In genomic region chrX:100928660-100929613, GRCh38 we compare ENCODE assay signal across 2 cellular contexts.
A peak's percentile ranks its signal among the peaks of the same experiment; 100 is the strongest.
TF ChIP-seq lines count a peak whose summit lies in the region.

XKRX (minus strand) TSS chrX:100928917; CDS start chrX:100928304, 613 bp downstream.

TF ChIP-seq in A549, 52 proteins besides CTCF, POLR2A, EP300 and RAD21 (continued from another document):
- TF ChIP-seq ELK1 (IDR thresholded peaks at IDR 0.05; ENCODE audit: low read depth, low read length) (no peak), E2F6 (IDR thresholded peaks at IDR 0.05; ENCODE audit: borderline replicate concordance, low read depth) (peak; percentile 42; the same call in 1 of the 2 replicates), ZC3H11A (IDR thresholded peaks at IDR 0.05) (no peak), RFX5 (IDR thresholded peaks at IDR 0.05) (no peak), ZNF302 (CRISPR knock-in tag; IDR thresholded peaks at IDR 0.05) (no peak), JUNB (IDR thresholded peaks at IDR 0.05) (no peak), MAZ (IDR thresholded peaks at IDR 0.05; ENCODE audit: borderline replicate concordance, low read depth, low read length) (no peak), MAFK (IDR thresholded peaks at IDR 0.05; ENCODE audit: partially characterized antibody) (no peak), TFCP2L1 (CRISPR knock-in tag; IDR thresholded peaks at IDR 0.05) (no peak), PBX3 (IDR thresholded peaks at IDR 0.05) (no peak)
- TF ChIP-seq, protein P1, sequence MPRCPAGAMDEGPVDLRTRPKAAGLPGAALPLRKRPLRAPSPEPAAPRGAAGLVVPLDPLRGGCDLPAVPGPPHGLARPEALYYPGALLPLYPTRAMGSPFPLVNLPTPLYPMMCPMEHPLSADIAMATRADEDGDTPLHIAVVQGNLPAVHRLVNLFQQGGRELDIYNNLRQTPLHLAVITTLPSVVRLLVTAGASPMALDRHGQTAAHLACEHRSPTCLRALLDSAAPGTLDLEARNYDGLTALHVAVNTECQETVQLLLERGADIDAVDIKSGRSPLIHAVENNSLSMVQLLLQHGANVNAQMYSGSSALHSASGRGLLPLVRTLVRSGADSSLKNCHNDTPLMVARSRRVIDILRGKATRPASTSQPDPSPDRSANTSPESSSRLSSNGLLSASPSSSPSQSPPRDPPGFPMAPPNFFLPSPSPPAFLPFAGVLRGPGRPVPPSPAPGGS (IDR thresholded peaks at IDR 0.05) = no peak
- TF ChIP-seq, protein P2, sequence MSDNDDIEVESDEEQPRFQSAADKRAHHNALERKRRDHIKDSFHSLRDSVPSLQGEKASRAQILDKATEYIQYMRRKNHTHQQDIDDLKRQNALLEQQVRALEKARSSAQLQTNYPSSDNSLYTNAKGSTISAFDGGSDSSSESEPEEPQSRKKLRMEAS (IDR thresholded peaks at IDR 0.05) = peak; percentile 39; the same call in 1 of the 2 replicates
TF ChIP-seq in A549: peak in this region for 2.

TF ChIP-seq in HepG2, 621 proteins besides CTCF, POLR2A, EP300 and RAD21 (continued from another document):
- TF ChIP-seq SPEN (CRISPR knock-in tag; IDR thresholded peaks at IDR 0.05; ENCODE audit: low read depth) (no peak), ZMAT3 (CRISPR knock-in tag; conservative IDR thresholded peaks at IDR 0.05) (no peak), ZNF562 (CRISPR knock-in tag; IDR thresholded peaks at IDR 0.05; ENCODE audit: borderline replicate concordance) (no peak), ZNF597 (CRISPR knock-in tag; IDR thresholded peaks at IDR 0.05) (no peak), SMAD9 (CRISPR knock-in tag; IDR thresholded peaks at IDR 0.05) (no peak), NFKBIZ (CRISPR knock-in tag; IDR thresholded peaks at IDR 0.05) (no peak), ZNF773 (CRISPR knock-in tag; IDR thresholded peaks at IDR 0.05; ENCODE audit: borderline replicate concordance) (no peak), ZNF724P (CRISPR knock-in tag; IDR thresholded peaks at IDR 0.05; ENCODE audit: borderline replicate concordance) (no peak), ZNF782 (CRISPR knock-in tag; IDR thresholded peaks at IDR 0.05; ENCODE audit: borderline replicate concordance) (no peak), ZHX2 (IDR thresholded peaks at IDR 0.05; ENCODE audit: low read depth) (no peak), ZHX2 (CRISPR knock-in tag; IDR thresholded peaks at IDR 0.05; ENCODE audit: borderline replicate concordance) (no peak), HDAC1 (CRISPR knock-in tag; IDR thresholded peaks at IDR 0.05) (no peak)
- TF ChIP-seq, protein P3, sequence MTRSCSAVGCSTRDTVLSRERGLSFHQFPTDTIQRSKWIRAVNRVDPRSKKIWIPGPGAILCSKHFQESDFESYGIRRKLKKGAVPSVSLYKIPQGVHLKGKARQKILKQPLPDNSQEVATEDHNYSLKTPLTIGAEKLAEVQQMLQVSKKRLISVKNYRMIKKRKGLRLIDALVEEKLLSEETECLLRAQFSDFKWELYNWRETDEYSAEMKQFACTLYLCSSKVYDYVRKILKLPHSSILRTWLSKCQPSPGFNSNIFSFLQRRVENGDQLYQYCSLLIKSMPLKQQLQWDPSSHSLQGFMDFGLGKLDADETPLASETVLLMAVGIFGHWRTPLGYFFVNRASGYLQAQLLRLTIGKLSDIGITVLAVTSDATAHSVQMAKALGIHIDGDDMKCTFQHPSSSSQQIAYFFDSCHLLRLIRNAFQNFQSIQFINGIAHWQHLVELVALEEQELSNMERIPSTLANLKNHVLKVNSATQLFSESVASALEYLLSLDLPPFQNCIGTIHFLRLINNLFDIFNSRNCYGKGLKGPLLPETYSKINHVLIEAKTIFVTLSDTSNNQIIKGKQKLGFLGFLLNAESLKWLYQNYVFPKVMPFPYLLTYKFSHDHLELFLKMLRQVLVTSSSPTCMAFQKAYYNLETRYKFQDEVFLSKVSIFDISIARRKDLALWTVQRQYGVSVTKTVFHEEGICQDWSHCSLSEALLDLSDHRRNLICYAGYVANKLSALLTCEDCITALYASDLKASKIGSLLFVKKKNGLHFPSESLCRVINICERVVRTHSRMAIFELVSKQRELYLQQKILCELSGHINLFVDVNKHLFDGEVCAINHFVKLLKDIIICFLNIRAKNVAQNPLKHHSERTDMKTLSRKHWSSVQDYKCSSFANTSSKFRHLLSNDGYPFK (CRISPR knock-in tag; IDR thresholded peaks at IDR 0.05; ENCODE audit: borderline replicate concordance) = no peak
- TF ChIP-seq, protein P4, sequence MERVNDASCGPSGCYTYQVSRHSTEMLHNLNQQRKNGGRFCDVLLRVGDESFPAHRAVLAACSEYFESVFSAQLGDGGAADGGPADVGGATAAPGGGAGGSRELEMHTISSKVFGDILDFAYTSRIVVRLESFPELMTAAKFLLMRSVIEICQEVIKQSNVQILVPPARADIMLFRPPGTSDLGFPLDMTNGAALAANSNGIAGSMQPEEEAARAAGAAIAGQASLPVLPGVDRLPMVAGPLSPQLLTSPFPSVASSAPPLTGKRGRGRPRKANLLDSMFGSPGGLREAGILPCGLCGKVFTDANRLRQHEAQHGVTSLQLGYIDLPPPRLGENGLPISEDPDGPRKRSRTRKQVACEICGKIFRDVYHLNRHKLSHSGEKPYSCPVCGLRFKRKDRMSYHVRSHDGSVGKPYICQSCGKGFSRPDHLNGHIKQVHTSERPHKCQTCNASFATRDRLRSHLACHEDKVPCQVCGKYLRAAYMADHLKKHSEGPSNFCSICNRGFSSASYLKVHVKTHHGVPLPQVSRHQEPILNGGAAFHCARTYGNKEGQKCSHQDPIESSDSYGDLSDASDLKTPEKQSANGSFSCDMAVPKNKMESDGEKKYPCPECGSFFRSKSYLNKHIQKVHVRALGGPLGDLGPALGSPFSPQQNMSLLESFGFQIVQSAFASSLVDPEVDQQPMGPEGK (CRISPR knock-in tag; IDR thresholded peaks at IDR 0.05) = no peak
TF ChIP-seq in HepG2: peak in this region for 0.
